Comparison of ENCODE assay signal across 29 cellular contexts in the genomic region with DNA sequence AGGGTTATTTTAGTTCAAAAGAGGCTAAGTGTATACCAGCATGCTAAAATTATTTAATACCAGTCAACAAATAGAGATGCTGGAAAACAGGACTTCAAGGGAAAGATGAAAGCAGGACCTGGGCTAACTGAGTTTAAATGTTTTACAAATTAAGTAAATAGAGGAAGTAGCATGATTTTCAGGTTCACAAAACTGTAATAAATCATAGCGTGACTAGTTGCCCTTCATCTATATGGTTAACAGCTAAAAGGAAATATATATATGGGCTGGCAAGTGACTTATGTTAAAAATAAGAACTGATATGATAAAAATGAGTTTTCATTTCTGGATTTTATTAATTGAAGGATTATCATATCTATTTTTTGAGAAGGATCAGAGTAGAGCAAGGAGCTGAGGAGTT.
"Had no signal": no experiment of that assay in that cellular context is flagged by ENCODE, and none has a peak within 500 bp of the region (broad histone marks: within the 10 kb centered on the region; RNA-seq: fewer than 3 reads in every experiment).

No MANE protein-coding gene starts in this region.

- H3K4me3 ChIP-seq: dorsolateral prefrontal cortex, gastrocnemius medialis, lower lobe of right lung, right atrium auricular region, smooth muscle cell, stomach, thyroid gland, vagina had no signal

- H3K9me3 ChIP-seq: gastrocnemius medialis, lower lobe of right lung, neutrophil, stomach, thyroid gland, vagina had no signal

- H3K4me1 Mint-ChIP-seq: endodermal cell, memory B cell, neural crest cell had no signal

- H3K9me3 Mint-ChIP-seq: natural killer cell treated with Interleukin-12 subunit alpha and Interleukin-12 subunit beta and Interleukin-15 and Interleukin-18, amount 100 ng/mL, for 72 hours had no signal

- H3K4me2 ChIP-seq: smooth muscle cell had no signal

- H2AFZ ChIP-seq: parathyroid adenoma had no signal

- H3K36me3 Mint-ChIP-seq: memory B cell had no signal

- H3K27me3 Mint-ChIP-seq: memory B cell; natural killer cell treated with Interleukin-12 subunit alpha and Interleukin-12 subunit beta and Interleukin-15 and Interleukin-18, amount 100 ng/mL, for 72 hours; progenitor cell of endocrine pancreas had no signal

- H3K27ac ChIP-seq: dorsolateral prefrontal cortex, epithelial cell of prostate, gastrocnemius medialis, lower lobe of right lung, neutrophil, parathyroid adenoma, right atrium auricular region, stomach, thyroid gland, vagina had no signal

- H3K27me3 ChIP-seq: dorsolateral prefrontal cortex, gastrocnemius medialis, neutrophil, right atrium auricular region, stomach, thyroid gland, vagina had no signal

- H3K9ac ChIP-seq: parathyroid adenoma had no signal

- ATAC-seq: esophagus mucosa; gastrocnemius medialis; left ventricle myocardium superior; lower lobe of right lung; natural killer cell treated with Interleukin-12 subunit alpha and Interleukin-12 subunit beta and Interleukin-15 and Interleukin-18, amount 100 ng/mL, for 72 hours; sciatic nerve had no signal

- H3K79me2 ChIP-seq: parathyroid adenoma had no signal

- H3K4me3 Mint-ChIP-seq: endodermal cell; memory B cell; natural killer cell treated with Interleukin-12 subunit alpha and Interleukin-12 subunit beta and Interleukin-15 and Interleukin-18, amount 100 ng/mL, for 72 hours; neural crest cell had no signal

- DNase-seq: cortex of kidney; dorsolateral prefrontal cortex; effector CD8-positive, alpha-beta T cell; endodermal cell; foreskin fibroblast; gastrocnemius medialis; head of caudate nucleus; left ventricle myocardium superior; lower lobe of right lung; stimulated activated CD4-positive, alpha-beta T cell treated with anti-CD3 and anti-CD28 coated beads, Interleukin-12 subunit alpha, Interleukin-12 subunit beta, amount 100 ng/mL, for 4 hours; stimulated activated CD4-positive, alpha-beta T cell treated with anti-CD3 and anti-CD28 coated beads, Interleukin-1b, Interleukin-23, amount 100 ng/mL, for 48 hours; stimulated activated CD4-positive, alpha-beta T cell treated with anti-CD3 and anti-CD28 coated beads, Interleukin-4, amount 100 ng/mL, for 1 hour; stimulated activated CD8-positive, alpha-beta memory T cell treated with anti-CD3 and anti-CD28 coated beads, Interleukin-4, amount 100 ng/mL, for 48 hours; stimulated activated naive CD4-positive, alpha-beta T cell treated with Interleukin-2 at 50 U/mL for 16 hours; stomach; thyroid gland; trophoblast cell had no signal

- H3K27ac Mint-ChIP-seq: endodermal cell; memory B cell; natural killer cell treated with Interleukin-12 subunit alpha and Interleukin-12 subunit beta and Interleukin-15 and Interleukin-18, amount 100 ng/mL, for 72 hours; progenitor cell of endocrine pancreas had no signal

- H3K4me1 ChIP-seq: parathyroid adenoma, right atrium auricular region, thyroid gland had no signal

- H3K36me3 ChIP-seq: gastrocnemius medialis, lower lobe of right lung, neutrophil, right atrium auricular region, stomach, thyroid gland, vagina had no signal
